ENCODE assay signal across 8 cellular contexts in the genomic region with DNA sequence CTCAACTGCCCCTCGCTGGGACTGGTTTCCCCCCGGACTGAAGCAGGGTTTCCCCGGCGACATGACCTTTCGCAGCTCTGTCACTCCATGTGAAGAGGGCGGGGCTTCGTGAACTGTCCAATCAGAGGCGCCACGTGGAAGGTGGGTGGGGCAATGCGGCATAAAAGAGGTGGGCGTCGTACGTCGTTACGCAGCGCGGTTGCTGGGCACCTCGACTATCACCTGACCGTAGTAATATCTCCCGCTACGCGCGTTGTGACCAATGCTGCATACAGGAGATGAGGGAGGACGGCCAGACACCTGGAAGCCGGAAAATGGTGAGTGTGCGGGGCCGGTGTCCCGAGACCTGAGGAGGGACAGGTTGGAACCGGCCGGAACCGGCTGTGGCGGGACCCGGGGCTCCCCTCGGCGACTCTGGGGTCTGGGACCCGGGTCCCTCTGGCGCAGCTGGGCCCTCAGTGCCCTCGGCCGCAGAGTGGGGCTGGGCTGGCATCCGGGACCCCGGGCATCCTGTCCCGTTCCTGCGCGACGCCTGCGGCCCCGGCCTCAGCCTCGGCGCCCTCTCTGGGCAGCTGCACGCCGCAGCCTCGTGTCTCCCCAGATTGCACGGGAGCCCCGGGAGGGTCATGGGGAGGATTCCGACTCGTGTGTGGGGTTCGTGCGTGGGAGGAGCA. TPM values are rescaled to one million over a fixed set of nuclear protein-coding genes. Genes with fewer than 3 reads are reported as not detected.
DNase-seq lines count a peak whose midpoint lies in the region; ATAC-seq and TF ChIP-seq lines count a peak whose summit lies in the region.

No MANE protein-coding gene starts in this region.

- H3K4me1 Mint-ChIP-seq in GM23338: no peaks in the 10 kb centered on the region
- H3K4me1 Mint-ChIP-seq in activated CD4-positive, alpha-beta memory T cell treated with anti-CD3 and anti-CD28 coated beads, Interleukin-2, amount 10 ng/mL, durations not matched to agents 7 days and 5 days: peaks cover 6% of the 10 kb centered on the region

- H3K36me3 ChIP-seq in GM23338 (ENCODE audit: insufficient read depth): peaks cover 10% of the 10 kb centered on the region
- peaks cover 4 to 12% of the 10 kb centered on the region in 2 donors for H3K36me3 ChIP-seq in duodenal mucosa (ENCODE audit: control insufficient read depth in 1 of 2, insufficient read depth in 2 of 2, low read length in 2 of 2)

- POLR2A ChIA-PET in activated CD4-positive, alpha-beta memory T cell treated with anti-CD3 and anti-CD28 coated beads, Interleukin-2, amount 10 ng/mL, durations not matched to agents 7 days and 5 days (lab: Charles Lee): interaction anchor here (0.6 kb wide), 1 partner anchor 241 kb away, joined by 3 read pairs; no protein-coding TSS in a partner anchor

- ATAC-seq in GM23338: peak; percentile 63
- no peak for ATAC-seq in HG02571 (IDR thresholded peaks at IDR 0.05; ENCODE audit: unreplicated experiment)
- ATAC-seq in HG03432 (IDR thresholded peaks at IDR 0.05; ENCODE audit: unreplicated experiment): no peak

- H3K4me2 ChIP-seq in GM23338: peak overlapping the region; percentile 68

- H3K27ac Mint-ChIP-seq in GM23338: no peak overlapping the region
- peak overlapping the region; percentile 24 for H3K27ac Mint-ChIP-seq in activated CD4-positive, alpha-beta memory T cell treated with anti-CD3 and anti-CD28 coated beads, Interleukin-2, amount 10 ng/mL, durations not matched to agents 7 days and 5 days

- H3K27me3 ChIP-seq in GM23338 (ENCODE audit: insufficient read depth) (no peaks in the 10 kb centered on the region), duodenal mucosa (ENCODE audit: control insufficient read depth in 1 of 2, insufficient read depth in 2 of 2, low read length in 2 of 2) (no peaks in the 10 kb centered on the region)

- H3K9me3 ChIP-seq in duodenal mucosa (ENCODE audit: control insufficient read depth in 1 of 2, low read length in 2 of 2): peaks cover 27 to 44% of the 10 kb centered on the region in 2 donors

- CTCF ChIA-PET in activated CD4-positive, alpha-beta memory T cell treated with anti-CD3 and anti-CD28 coated beads, Interleukin-2, amount 10 ng/mL, durations not matched to agents 7 days and 5 days (lab: Charles Lee): no interaction called here

- H3K4me3 ChIP-seq in GM23338 (peak overlapping the region; percentile 65), duodenal mucosa (ENCODE audit: low read depth in 1 of 2, low read length in 2 of 2) (peak overlapping the region; percentile 60 to 67)

- H3K27ac ChIP-seq in GM23338 (ENCODE audit: low read depth): peak overlapping the region; percentile 57; the same call in 1 of the 2 replicates
- H3K27ac ChIP-seq in duodenal mucosa (ENCODE audit: low read depth, low read length): peak overlapping the region; percentile 55

- H3K4me3 Mint-ChIP-seq in GM23338: no peak overlapping the region
- no peak overlapping the region for H3K4me3 Mint-ChIP-seq in activated CD4-positive, alpha-beta memory T cell treated with anti-CD3 and anti-CD28 coated beads, Interleukin-2, amount 10 ng/mL, durations not matched to agents 7 days and 5 days

- peaks cover 71% of the 10 kb centered on the region for H3K36me3 Mint-ChIP-seq in GM23338 (ENCODE audit: low read depth)
- peaks cover 48% of the 10 kb centered on the region for H3K36me3 Mint-ChIP-seq in activated CD4-positive, alpha-beta memory T cell treated with anti-CD3 and anti-CD28 coated beads, Interleukin-2, amount 10 ng/mL, durations not matched to agents 7 days and 5 days (ENCODE audit: low read depth)

- peak in 1 of 2 experiments; percentile 20; a peak in 1 of 4 replicates for TF ChIP-seq CTCF in GM23338 (conservative IDR thresholded peaks at IDR 0.05; ENCODE audit: low read depth in 2 of 2)

- H3K4me1 ChIP-seq in GM23338 (ENCODE audit: insufficient read depth) (no peaks in the 10 kb centered on the region), duodenal mucosa (ENCODE audit: control insufficient read depth in 1 of 2, insufficient read depth in 2 of 2, low read length in 2 of 2) (no peaks in the 10 kb centered on the region)

- peaks cover 30% of the 10 kb centered on the region for H3K79me2 ChIP-seq in GM23338 (replicated peaks; ENCODE audit: insufficient read depth)

- H2AFZ ChIP-seq in GM23338: no peak overlapping the region; the same call in 1 of the 2 replicates

- peak overlapping the region; percentile 12 to 45 for H3K9ac ChIP-seq in duodenal mucosa (ENCODE audit: low read depth in 1 of 2, low read length in 2 of 2)

- H4K20me1 ChIP-seq in GM23338 (replicated peaks; ENCODE audit: insufficient read depth): peaks cover 4% of the 10 kb centered on the region; the same call in 1 of the 2 replicates

- no peaks in the 10 kb centered on the region for H3F3A ChIP-seq in GM23338 (replicated peaks; ENCODE audit: low read depth)

- peaks cover 92% of the 10 kb centered on the region for H3K9me3 Mint-ChIP-seq in GM23338
- peaks cover 55% of the 10 kb centered on the region for H3K9me3 Mint-ChIP-seq in activated CD4-positive, alpha-beta memory T cell treated with anti-CD3 and anti-CD28 coated beads, Interleukin-2, amount 10 ng/mL, durations not matched to agents 7 days and 5 days

- H3K9me2 ChIP-seq in GM23338 (ENCODE audit: insufficient read depth): no peaks in the 10 kb centered on the region

- DNase-seq in GM23338 (ENCODE audit: low spot score) (peak; percentile 95), medulla oblongata (ENCODE audit: extremely low spot score) (peak; percentile 89), KG1 (lab: John Stamatoyannopoulos, UW) (no peak)
- DNase-seq in activated CD4-positive, alpha-beta memory T cell treated with anti-CD3 and anti-CD28 coated beads, Interleukin-2, amount 10 ng/mL, durations not matched to agents 7 days and 5 days: peak; percentile 22
- peak; percentile 16 to 66 (median 31) for DNase-seq in stimulated activated CD4-positive, alpha-beta T cell treated with anti-CD3 and anti-CD28 coated beads, TNF-alpha, amount 100 ng/mL, for 1 hour (ENCODE audit: low read depth in 3 of 3, low spot score in 1 of 3)

- H3K27me3 Mint-ChIP-seq in GM23338 (ENCODE audit: insufficient read depth, low read depth, poor library complexity): peaks cover 3% of the 10 kb centered on the region
- H3K27me3 Mint-ChIP-seq in activated CD4-positive, alpha-beta memory T cell treated with anti-CD3 and anti-CD28 coated beads, Interleukin-2, amount 10 ng/mL, durations not matched to agents 7 days and 5 days: no peaks in the 10 kb centered on the region

TF ChIP-seq in GM23338, 12 proteins besides CTCF, POLR2A, EP300 and RAD21:
- TF ChIP-seq POLR2AphosphoS5 (IDR thresholded peaks at IDR 0.05; ENCODE audit: low read depth) (peak; percentile 82), STAT1 (IDR thresholded peaks at IDR 0.05; ENCODE audit: unreplicated experiment) (no peak), JUNB (IDR thresholded peaks at IDR 0.05; ENCODE audit: unreplicated experiment) (no peak), ZNF114 (CRISPR knock-in tag; IDR thresholded peaks at IDR 0.05) (no peak), NANOG (IDR thresholded peaks at IDR 0.05; ENCODE audit: borderline replicate concordance) (no peak)

RNA-seq across cellular contexts. Expression of gene ZNF136, which starts 32.1 kb away (rescaled TPM):
- total RNA-seq in GM23338 (2014; rRNA removed; shearing (Covaris generic)): 6.7 and 7.1 TPM in 2 replicates
- polyA plus RNA-seq in GM23338 (2016; fragmentation: Nextera tagmentation; extraction: Ambion mirVana): 3.9 and 5.6 TPM in 2 replicates
- 10 to 100 TPM; 11.0 TPM for total RNA-seq in activated CD4-positive, alpha-beta memory T cell treated with anti-CD3 and anti-CD28 coated beads, Interleukin-2, amount 10 ng/mL, durations not matched to agents 7 days and 5 days

RNA-seq across cellular contexts. Expression of gene ZNF625, which starts 38.4 kb away (rescaled TPM):
- total RNA-seq in GM23338 (2014; rRNA removed; shearing (Covaris generic)): 18.6 and 28.2 TPM in 2 replicates
- polyA plus RNA-seq in GM23338 (2016; fragmentation: Nextera tagmentation; extraction: Ambion mirVana): 7.4 and 12.9 TPM in 2 replicates
- total RNA-seq in activated CD4-positive, alpha-beta memory T cell treated with anti-CD3 and anti-CD28 coated beads, Interleukin-2, amount 10 ng/mL, durations not matched to agents 7 days and 5 days: 1 to 10 TPM; 2.7 to 3.8 TPM

RNA-seq across cellular contexts. Expression of gene ZNF20, which starts 54.8 kb away (rescaled TPM):
- 7.5 and 15.7 TPM in 2 replicates for total RNA-seq in GM23338 (2014; rRNA removed; shearing (Covaris generic))
- polyA plus RNA-seq in GM23338 (2016; fragmentation: Nextera tagmentation; extraction: Ambion mirVana): 3.6 and 4.1 TPM in 2 replicates
- total RNA-seq in activated CD4-positive, alpha-beta memory T cell treated with anti-CD3 and anti-CD28 coated beads, Interleukin-2, amount 10 ng/mL, durations not matched to agents 7 days and 5 days: 1 to 10 TPM; 5.3 to 5.8 TPM
